1 cellular context compared by ENCODE assay signal in genomic region chr2:197079832-197080555, GRCh38.
TF ChIP-seq lines count a peak whose summit lies in the region.

No MANE protein-coding gene starts in this region.

TF ChIP-seq in Ishikawa, 13 proteins besides CTCF, POLR2A, EP300 and RAD21 (continued from another document):
- TF ChIP-seq, protein P1, sequence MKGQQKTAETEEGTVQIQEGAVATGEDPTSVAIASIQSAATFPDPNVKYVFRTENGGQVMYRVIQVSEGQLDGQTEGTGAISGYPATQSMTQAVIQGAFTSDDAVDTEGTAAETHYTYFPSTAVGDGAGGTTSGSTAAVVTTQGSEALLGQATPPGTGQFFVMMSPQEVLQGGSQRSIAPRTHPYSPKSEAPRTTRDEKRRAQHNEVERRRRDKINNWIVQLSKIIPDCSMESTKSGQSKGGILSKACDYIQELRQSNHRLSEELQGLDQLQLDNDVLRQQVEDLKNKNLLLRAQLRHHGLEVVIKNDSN (IDR thresholded peaks at IDR 0.05): no peak
